ENCODE assay signal across 8 cellular contexts in genomic region chr11:67468835-67469811, GRCh38. TPM values are rescaled to one million over a fixed set of nuclear protein-coding genes. Genes with fewer than 3 reads are reported as not detected.
DNase-seq lines count a peak whose midpoint lies in the region; ATAC-seq and TF ChIP-seq lines count a peak whose summit lies in the region.

TSS of gene TMEM134 (minus strand) at chr11:67469251. CDS start at chr11:67469192, 59 bp downstream.

- CTCF ChIA-PET in A673 (lab: Charles Lee) = interaction anchor here (0.7 to 1.1 kb wide), 2 partner anchors 67 to 1209 kb away, joined by 5 read pairs; partner anchors contain the start of gene PPP1CA

- H3K27me3 ChIP-seq in A673 (replicated peaks; ENCODE audit: insufficient read depth, low read depth, low read length, poor library complexity) (no peaks in the 10 kb centered on the region), spleen (replicated peaks in 1 of 7) (no peaks in the 10 kb centered on the region)

- ATAC-seq in HG03097 (IDR thresholded peaks at IDR 0.05; ENCODE audit: low FRiP score, unreplicated experiment) = peak; percentile 58

- H3K27ac ChIP-seq in A673 (ENCODE audit: low read depth, low read length, poor library complexity, severe bottlenecking) = peak within 1 kb of the TSS; percentile 84
- peak within 1 kb of the TSS; percentile 96 for H3K27ac ChIP-seq in caudate nucleus (ENCODE audit: low read depth, low read length)
- H3K27ac ChIP-seq in spleen = peak within 1 kb of the TSS; percentile 71 to 98 (median 92)

- DNase-seq in A673 (ENCODE audit: low spot score) (peak; percentile 97), NCI-H2196 treated with DMSO at 0.1 percent for 48 hours (lab: John Stamatoyannopoulos, UW; ENCODE audit: unreplicated experiment) (peak; percentile 75), caudate nucleus (lab: John Stamatoyannopoulos, UW) (peak in 60 of 61 donors; percentile 63 to 96 (median 90)), inferior parietal cortex (ENCODE audit: extremely low spot score) (peak; percentile 85), spleen (peak; percentile 99)
- DNase-seq in activated CD4-positive, CD25-positive, alpha-beta regulatory T cell (lab: John Stamatoyannopoulos, UW) = peak; percentile 87 to 91 (median 88)

- H3K4me3 ChIP-seq in A673 (ENCODE audit: low read depth, low read length, poor library complexity, severe bottlenecking) (peak within 1 kb of the TSS; percentile 84), spleen (peak within 1 kb of the TSS; percentile 94 to 99 (median 95))

- POLR2A ChIA-PET in A673 (lab: Charles Lee; ENCODE audit: low non-redundant PET) = no interaction called here

- H3K4me1 ChIP-seq in A673 (ENCODE audit: insufficient read depth, low read length, poor library complexity, severe bottlenecking) = peaks cover 9% of the 10 kb centered on the region
- peaks cover 20 to 60% (median 53%) of the 10 kb centered on the region in 6 donors for H3K4me1 ChIP-seq in spleen

- WGBS in spleen, 5 donors = 2 to 7% (median 3%) methylated on average over 35 to 81 of the region's 81 CpGs

- no TSS peak for BruUV-seq in A673 (replicated peaks; lab: Mats Ljungman, UMichigan)

- intact Hi-C loops in A673 (cut with micrococcal nuclease; ENCODE audit: unreplicated experiment) (no loop called here), spleen (cut with DNase I; ENCODE audit: low total_unique reads) (no loop called here)

- H3K9me3 ChIP-seq in A673 (ENCODE audit: low read depth, low read length, poor library complexity, severe bottlenecking) (no peaks in the 10 kb centered on the region), spleen (no peaks in the 10 kb centered on the region)

- no peaks in the 10 kb centered on the region for H3K36me3 ChIP-seq in A673 (ENCODE audit: insufficient read depth, low read length, poor library complexity, severe bottlenecking)
- H3K36me3 ChIP-seq in spleen = peaks cover 0 to 11% (median 0%) of the 10 kb centered on the region in 6 donors

- peak; percentile 66 for TF ChIP-seq CTCF in A673 (conservative IDR thresholded peaks at IDR 0.05; ENCODE audit: low read depth, low read length)
- TF ChIP-seq CTCF in spleen (IDR thresholded peaks at IDR 0.05 in 8 of 11, conservative IDR thresholded peaks at IDR 0.05 in 3 of 11) = peak; percentile 19 to 73 (median 63)

- TF ChIP-seq POLR2A in GM18526 (IDR thresholded peaks at IDR 0.05; ENCODE audit: extremely low read depth, insufficient read length) (peak; percentile 85), spleen (IDR thresholded peaks at IDR 0.05) (peak in 1 of 3 donors; percentile 54)

RNA-seq across cellular contexts. Expression of gene TMEM134, which starts in this region (rescaled TPM):
- total RNA-seq in A673 (2021) (36.0 and 40.3 TPM in 2 replicates), spleen (100 to 1,000 TPM in 3 of 7 donors, 10 to 100 TPM in 4; 48.5 to 192 (median 66.6) TPM)
- 100 to 1,000 TPM in 1 of 3 donors, 10 to 100 TPM in 2; 94.6 to 123 (median 95.1) TPM for polyA plus RNA-seq in spleen

Comparison
In these comparisons a context has a peak if more than half of its experiments do, and no peak if none do; other contexts are left out.
1. Peak in every context shown above with its lines: DNase-seq, ATAC-seq, H3K4me3 ChIP-seq and H3K27ac ChIP-seq.